ENCODE assay signal across 9 cellular contexts in the genomic region with DNA sequence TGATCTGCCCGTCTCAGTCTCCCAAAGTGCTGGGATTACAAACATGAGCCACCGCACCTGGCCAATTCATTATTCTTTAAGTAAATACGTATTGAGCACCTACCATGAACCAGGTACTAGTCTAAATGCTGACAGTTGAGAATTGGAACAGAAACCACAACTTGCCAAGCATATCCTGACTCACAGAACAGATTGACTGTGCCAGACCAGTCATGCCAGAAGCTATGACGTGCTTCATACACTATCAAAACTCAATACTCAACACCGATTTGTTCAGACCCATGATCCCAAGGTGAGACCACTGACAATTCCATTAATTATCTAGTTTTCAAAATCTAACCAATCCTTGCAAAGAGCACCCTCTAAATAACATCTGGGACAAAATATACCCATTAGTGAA.
DNase-seq lines count a peak whose midpoint lies in the region; ATAC-seq lines count a peak whose summit lies in the region.
"Had no signal": no experiment of that assay in that cellular context is flagged by ENCODE, and none has a peak within 500 bp of the region (broad histone marks: within the 10 kb centered on the region; RNA-seq: fewer than 3 reads in every experiment).

No MANE protein-coding gene starts in this region.

- H3K27ac Mint-ChIP-seq in naive B cell, result peak overlapping the region in 2 of 6 donors; percentile 33 to 77

- no peaks in the 10 kb centered on the region for H3K36me3 Mint-ChIP-seq in naive B cell

- peak overlapping the region in 1 of 8 donors; percentile 17 for H3K4me3 Mint-ChIP-seq in naive B cell

- H3K4me1 Mint-ChIP-seq in naive B cell, result peaks cover 5 to 11% (median 8%) of the 10 kb centered on the region in 3 donors

- ATAC-seq in HG02571 (IDR thresholded peaks at IDR 0.05; ENCODE audit: unreplicated experiment), result peak; percentile 66
- ATAC-seq in naive B cell (ENCODE audit: low read depth in 2 of 2), result peak; percentile 94 to 96
- ATAC-seq: psoas muscle had no signal

- no peaks in the 10 kb centered on the region for H3K27me3 Mint-ChIP-seq in naive B cell

- no peaks in the 10 kb centered on the region for H3K9me3 Mint-ChIP-seq in naive B cell

- peak; percentile 66 for DNase-seq in NCI-H2029 (lab: John Stamatoyannopoulos, UW)
- no peak for DNase-seq in NCI-H2029 treated with DMSO at 0.1 percent for 48 hours (lab: John Stamatoyannopoulos, UW)
- peak; percentile 56 for DNase-seq in HT1080 (ENCODE audit: low read depth)
- peak; percentile 30 for DNase-seq in naive B cell
- no peak for DNase-seq in hypothalamus (lab: John Stamatoyannopoulos, UW)
- no peak for DNase-seq in activated CD4-positive, alpha-beta T cell treated with anti-CD3 and anti-CD28 coated beads, Interleukin-2, amount 50 U/mL, for 4 hours
- DNase-seq in NCI-H1694 (lab: John Stamatoyannopoulos, UW), result no peak
- DNase-seq: psoas muscle had no signal

Comparison
In these comparisons a context has a peak if more than half of its experiments do, and no peak if none do; other contexts are left out.
1. DNase-seq: peak in NCI-H2029 (single experiment), HT1080 (single experiment) and naive B cell (single experiment); none in NCI-H2029 treated with DMSO at 0.1 percent for 48 hours (single experiment), hypothalamus (0 of 51), activated CD4-positive, alpha-beta T cell treated with anti-CD3 and anti-CD28 coated beads, Interleukin-2, amount 50 U/mL, for 4 hours (0 of 2) and NCI-H1694 (single experiment).